13 cellular contexts compared by ENCODE assay signal in genomic region chr4:123299212-123299651, GRCh38.
A peak's percentile ranks its signal among the peaks of the same experiment; 100 is the strongest.
DNase-seq lines count a peak whose midpoint lies in the region; ATAC-seq, FAIRE-seq and TF ChIP-seq lines count a peak whose summit lies in the region.
"Had no signal": no experiment of that assay in that cellular context is flagged by ENCODE, and none has a peak within 500 bp of the region (broad histone marks: within the 10 kb centered on the region; RNA-seq: fewer than 3 reads in every experiment).

No MANE protein-coding gene starts in this region.

- peaks cover 5% of the 10 kb centered on the region for H3K9me3 Mint-ChIP-seq in activated naive CD4-positive, alpha-beta T cell treated with anti-CD3 and anti-CD28 coated beads for 36 hours

- peaks cover 15% of the 10 kb centered on the region for H3K36me3 Mint-ChIP-seq in activated naive CD4-positive, alpha-beta T cell treated with anti-CD3 and anti-CD28 coated beads for 36 hours (ENCODE audit: low read depth)

- no peak overlapping the region for H3K4me3 ChIP-seq in RWPE2 (ENCODE audit: severe bottlenecking)
- H3K4me3 ChIP-seq in fibroblast of pulmonary artery (replicated peaks; ENCODE audit: low read depth, low read length): no peak overlapping the region
- H3K4me3 ChIP-seq in retinal pigment epithelial cell (ENCODE audit: low read length): no peak overlapping the region
- H3K4me3 ChIP-seq: esophagus squamous epithelium, smooth muscle cell had no signal

- H3K27me3 ChIP-seq in RWPE2 (ENCODE audit: insufficient read depth, poor library complexity, severe bottlenecking): no peaks in the 10 kb centered on the region
- H3K27me3 ChIP-seq: esophagus squamous epithelium had no signal

- ATAC-seq in RWPE2 (ENCODE audit: low read depth) (peak; percentile 92), GM19452 (IDR thresholded peaks at IDR 0.05; ENCODE audit: unreplicated experiment) (no peak), HG03354 (IDR thresholded peaks at IDR 0.05; ENCODE audit: poor library complexity, severe bottlenecking, unreplicated experiment) (no peak), HG02571 (IDR thresholded peaks at IDR 0.05; ENCODE audit: unreplicated experiment) (no peak)

- no peak for TF ChIP-seq CTCF in RWPE2 (IDR thresholded peaks at IDR 0.05; ENCODE audit: poor library complexity, severe bottlenecking)
- TF ChIP-seq CTCF in fibroblast of pulmonary artery (IDR thresholded peaks at IDR 0.05; ENCODE audit: low read length, missing control alignments): no peak
- TF ChIP-seq CTCF in retinal pigment epithelial cell (conservative IDR thresholded peaks at IDR 0.05; ENCODE audit: low read depth, low read length): no peak

- no peak for DNase-seq in GM12891 (ENCODE audit: insufficient read length, low spot score)
- DNase-seq in RWPE2 (ENCODE audit: low spot score): no peak
- peak; percentile 92 for DNase-seq in fibroblast of pulmonary artery (ENCODE audit: low read depth)
- peak; percentile 39 for DNase-seq in retinal pigment epithelial cell (ENCODE audit: low read depth)
- no peak for DNase-seq in activated naive CD4-positive, alpha-beta T cell treated with anti-CD3 and anti-CD28 coated beads for 36 hours
- DNase-seq: activated naive CD8-positive, alpha-beta T cell treated with anti-CD3 and anti-CD28 coated beads, Interleukin-2, amount 10 ng/mL, durations not matched to agents 7 days and 5 days; DMS 273 treated with DMSO at 0.1 percent for 48 hours; esophagus squamous epithelium; MM.1S had no signal

- H3K27ac Mint-ChIP-seq in activated naive CD4-positive, alpha-beta T cell treated with anti-CD3 and anti-CD28 coated beads for 36 hours: no peak overlapping the region
- H3K27ac Mint-ChIP-seq: activated naive CD8-positive, alpha-beta T cell treated with anti-CD3 and anti-CD28 coated beads, Interleukin-2, amount 10 ng/mL, durations not matched to agents 7 days and 5 days had no signal

- CTCF ChIA-PET in activated naive CD4-positive, alpha-beta T cell treated with anti-CD3 and anti-CD28 coated beads for 36 hours (lab: Charles Lee): no interaction called here

- peak overlapping the region; percentile 18 for H3K27ac ChIP-seq in RWPE2 (ENCODE audit: poor library complexity, severe bottlenecking)

- H3K9me3 ChIP-seq in RWPE2 (ENCODE audit: severe bottlenecking): no peaks in the 10 kb centered on the region
- H3K9me3 ChIP-seq: esophagus squamous epithelium had no signal

- no peaks in the 10 kb centered on the region for H3K27me3 Mint-ChIP-seq in activated naive CD4-positive, alpha-beta T cell treated with anti-CD3 and anti-CD28 coated beads for 36 hours (ENCODE audit: low read depth)
- H3K27me3 Mint-ChIP-seq: activated naive CD8-positive, alpha-beta T cell treated with anti-CD3 and anti-CD28 coated beads, Interleukin-2, amount 10 ng/mL, durations not matched to agents 7 days and 5 days had no signal

- H3K4me1 Mint-ChIP-seq in activated naive CD4-positive, alpha-beta T cell treated with anti-CD3 and anti-CD28 coated beads for 36 hours (ENCODE audit: low read depth): no peaks in the 10 kb centered on the region

- intact Hi-C loops in activated naive CD4-positive, alpha-beta T cell treated with anti-CD3 and anti-CD28 coated beads for 36 hours (cut with micrococcal nuclease): no loop called here

- no peak for TF ChIP-seq POLR2A in GM12891 (IDR thresholded peaks at IDR 0.05; ENCODE audit: low read depth, low read length)

- no peaks in the 10 kb centered on the region for H3K36me3 ChIP-seq in RWPE2 (ENCODE audit: low read depth)
- H3K36me3 ChIP-seq: esophagus squamous epithelium had no signal

- FAIRE-seq in GM12891 (lab: Jason Lieb, UNC): peak; percentile 62

- no peak overlapping the region for H3K4me3 Mint-ChIP-seq in activated naive CD4-positive, alpha-beta T cell treated with anti-CD3 and anti-CD28 coated beads for 36 hours
- H3K4me3 Mint-ChIP-seq: activated naive CD8-positive, alpha-beta T cell treated with anti-CD3 and anti-CD28 coated beads, Interleukin-2, amount 10 ng/mL, durations not matched to agents 7 days and 5 days had no signal

- peaks cover 10% of the 10 kb centered on the region for H3K4me1 ChIP-seq in RWPE2 (ENCODE audit: insufficient read depth, poor library complexity, severe bottlenecking)

TF ChIP-seq in GM12891, 5 proteins besides CTCF, POLR2A, EP300 and RAD21:
- TF ChIP-seq TAF1 (IDR thresholded peaks at IDR 0.05; ENCODE audit: low read depth, low read length) (no peak), POLR2AphosphoS5 (IDR thresholded peaks at IDR 0.05; ENCODE audit: low read depth, low read length) (no peak), POU2F2 (IDR thresholded peaks at IDR 0.05; ENCODE audit: low read depth, low read length) (no peak), SPI1 (IDR thresholded peaks at IDR 0.05; ENCODE audit: low read depth, low read length) (no peak), PAX5 (IDR thresholded peaks at IDR 0.05; ENCODE audit: insufficient read depth, low read length, severe bottlenecking) (no peak)

Comparison
In these comparisons a context has a peak if more than half of its experiments do, and no peak if none do; other contexts are left out.
1. DNase-seq: peak in fibroblast of pulmonary artery (single experiment) and retinal pigment epithelial cell (single experiment); none in GM12891 (single experiment), RWPE2 (single experiment) and activated naive CD4-positive, alpha-beta T cell treated with anti-CD3 and anti-CD28 coated beads for 36 hours (single experiment).